In the genomic region with DNA sequence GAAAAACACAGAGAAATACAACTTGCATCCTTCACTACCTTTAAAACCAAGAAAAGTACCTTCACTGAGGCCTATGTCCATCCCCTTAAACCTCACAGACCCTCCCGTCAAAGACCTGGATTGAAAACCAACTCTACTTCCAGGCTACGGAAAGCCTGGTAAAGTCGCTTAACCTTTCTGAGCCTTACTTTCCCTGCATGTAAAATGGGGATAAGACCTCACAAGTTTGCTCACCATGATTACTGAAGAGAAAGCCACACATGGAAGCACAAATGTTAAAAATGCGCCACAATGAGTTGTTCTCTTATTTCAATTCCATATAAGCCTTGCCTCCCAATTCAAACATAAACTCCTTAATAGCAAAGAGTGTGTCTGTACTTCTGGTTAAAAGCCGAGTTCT, we compare ENCODE assay signal across 1 cellular context.
TF ChIP-seq lines count a peak whose summit lies in the region.

No MANE protein-coding gene starts in this region.

TF ChIP-seq in GM23338, 12 proteins besides CTCF, POLR2A, EP300 and RAD21 (continued from another document):
- TF ChIP-seq, protein P1, sequence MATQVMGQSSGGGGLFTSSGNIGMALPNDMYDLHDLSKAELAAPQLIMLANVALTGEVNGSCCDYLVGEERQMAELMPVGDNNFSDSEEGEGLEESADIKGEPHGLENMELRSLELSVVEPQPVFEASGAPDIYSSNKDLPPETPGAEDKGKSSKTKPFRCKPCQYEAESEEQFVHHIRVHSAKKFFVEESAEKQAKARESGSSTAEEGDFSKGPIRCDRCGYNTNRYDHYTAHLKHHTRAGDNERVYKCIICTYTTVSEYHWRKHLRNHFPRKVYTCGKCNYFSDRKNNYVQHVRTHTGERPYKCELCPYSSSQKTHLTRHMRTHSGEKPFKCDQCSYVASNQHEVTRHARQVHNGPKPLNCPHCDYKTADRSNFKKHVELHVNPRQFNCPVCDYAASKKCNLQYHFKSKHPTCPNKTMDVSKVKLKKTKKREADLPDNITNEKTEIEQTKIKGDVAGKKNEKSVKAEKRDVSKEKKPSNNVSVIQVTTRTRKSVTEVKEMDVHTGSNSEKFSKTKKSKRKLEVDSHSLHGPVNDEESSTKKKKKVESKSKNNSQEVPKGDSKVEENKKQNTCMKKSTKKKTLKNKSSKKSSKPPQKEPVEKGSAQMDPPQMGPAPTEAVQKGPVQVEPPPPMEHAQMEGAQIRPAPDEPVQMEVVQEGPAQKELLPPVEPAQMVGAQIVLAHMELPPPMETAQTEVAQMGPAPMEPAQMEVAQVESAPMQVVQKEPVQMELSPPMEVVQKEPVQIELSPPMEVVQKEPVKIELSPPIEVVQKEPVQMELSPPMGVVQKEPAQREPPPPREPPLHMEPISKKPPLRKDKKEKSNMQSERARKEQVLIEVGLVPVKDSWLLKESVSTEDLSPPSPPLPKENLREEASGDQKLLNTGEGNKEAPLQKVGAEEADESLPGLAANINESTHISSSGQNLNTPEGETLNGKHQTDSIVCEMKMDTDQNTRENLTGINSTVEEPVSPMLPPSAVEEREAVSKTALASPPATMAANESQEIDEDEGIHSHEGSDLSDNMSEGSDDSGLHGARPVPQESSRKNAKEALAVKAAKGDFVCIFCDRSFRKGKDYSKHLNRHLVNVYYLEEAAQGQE (IDR thresholded peaks at IDR 0.05; ENCODE audit: unreplicated experiment) = no peak
- TF ChIP-seq JUNB (IDR thresholded peaks at IDR 0.05; ENCODE audit: unreplicated experiment) (no peak), EZH2phosphoT487 (IDR thresholded peaks at IDR 0.05; ENCODE audit: unreplicated experiment) (no peak), CREB1 (CRISPR knock-in tag; IDR thresholded peaks at IDR 0.05; ENCODE audit: low read depth) (no peak), POLR2AphosphoS5 (IDR thresholded peaks at IDR 0.05; ENCODE audit: low read depth) (no peak), STAT1 (IDR thresholded peaks at IDR 0.05; ENCODE audit: unreplicated experiment) (no peak), EZH2 (IDR thresholded peaks at IDR 0.05; ENCODE audit: low read depth, unreplicated experiment) (no peak), NANOG (IDR thresholded peaks at IDR 0.05; ENCODE audit: borderline replicate concordance) (no peak)
- TF ChIP-seq, protein P2, sequence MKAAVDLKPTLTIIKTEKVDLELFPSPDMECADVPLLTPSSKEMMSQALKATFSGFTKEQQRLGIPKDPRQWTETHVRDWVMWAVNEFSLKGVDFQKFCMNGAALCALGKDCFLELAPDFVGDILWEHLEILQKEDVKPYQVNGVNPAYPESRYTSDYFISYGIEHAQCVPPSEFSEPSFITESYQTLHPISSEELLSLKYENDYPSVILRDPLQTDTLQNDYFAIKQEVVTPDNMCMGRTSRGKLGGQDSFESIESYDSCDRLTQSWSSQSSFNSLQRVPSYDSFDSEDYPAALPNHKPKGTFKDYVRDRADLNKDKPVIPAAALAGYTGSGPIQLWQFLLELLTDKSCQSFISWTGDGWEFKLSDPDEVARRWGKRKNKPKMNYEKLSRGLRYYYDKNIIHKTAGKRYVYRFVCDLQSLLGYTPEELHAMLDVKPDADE (IDR thresholded peaks at IDR 0.05) = no peak
